ENCODE assay signal across 14 cellular contexts in the genomic region with DNA sequence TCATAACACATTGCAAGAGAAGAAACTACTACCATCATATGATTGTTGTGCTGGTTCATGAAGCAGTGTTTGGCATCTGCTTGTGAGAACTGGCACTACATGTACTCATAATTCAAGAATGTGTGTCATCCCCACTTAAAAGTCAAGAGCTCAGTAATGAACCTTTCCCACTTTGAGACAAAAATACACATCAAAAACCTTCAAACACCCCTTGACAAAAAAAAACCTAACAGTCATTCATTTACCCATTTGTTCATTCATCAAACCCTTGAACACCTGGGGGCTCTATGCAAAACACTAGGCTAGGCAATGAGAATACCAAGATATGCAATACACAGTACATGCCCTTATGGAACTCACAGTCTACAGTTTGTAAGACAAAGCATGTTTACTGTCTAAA.
DNase-seq lines count a peak whose midpoint lies in the region; ATAC-seq and TF ChIP-seq lines count a peak whose summit lies in the region.
"Had no signal": no experiment of that assay in that cellular context is flagged by ENCODE, and none has a peak within 500 bp of the region (broad histone marks: within the 10 kb centered on the region; RNA-seq: fewer than 3 reads in every experiment).

No MANE protein-coding gene starts in this region.

- H3K27ac Mint-ChIP-seq in activated naive CD4-positive, alpha-beta T cell treated with anti-CD3 and anti-CD28 coated beads, Interleukin-2, amount 10 ng/mL, durations not matched to agents 7 days and 5 days = no peak overlapping the region
- H3K27ac Mint-ChIP-seq: activated naive CD4-positive, alpha-beta T cell treated with anti-CD3 and anti-CD28 coated beads, Interleukin-2, amount 50 U/mL, for 24 hours had no signal

- no peak overlapping the region for H3K4me3 Mint-ChIP-seq in activated naive CD4-positive, alpha-beta T cell treated with anti-CD3 and anti-CD28 coated beads, Interleukin-2, amount 10 ng/mL, durations not matched to agents 7 days and 5 days
- H3K4me3 Mint-ChIP-seq: activated naive CD4-positive, alpha-beta T cell treated with anti-CD3 and anti-CD28 coated beads, Interleukin-2, amount 50 U/mL, for 24 hours had no signal

- ATAC-seq in HG02870 (IDR thresholded peaks at IDR 0.05; ENCODE audit: unreplicated experiment) = peak; percentile 58

- no peaks in the 10 kb centered on the region for H3K36me3 ChIP-seq in GM06990 (ENCODE audit: control insufficient read depth, insufficient read depth, low read length)

- in situ Hi-C loops in GM13976 (cut with MboI; ENCODE audit: low sequenced_read_pairs, unreplicated experiment) = no loop called here

- CTCF ChIA-PET in activated naive CD4-positive, alpha-beta T cell treated with anti-CD3 and anti-CD28 coated beads, Interleukin-2, amount 10 ng/mL, durations not matched to agents 7 days and 5 days (lab: Charles Lee) = no interaction called here

- no peaks in the 10 kb centered on the region for H3K27me3 ChIP-seq in GM06990 (replicated peaks; ENCODE audit: control insufficient read depth, insufficient read depth, low read length)

- H3K4me1 Mint-ChIP-seq in activated naive CD4-positive, alpha-beta T cell treated with anti-CD3 and anti-CD28 coated beads, Interleukin-2, amount 10 ng/mL, durations not matched to agents 7 days and 5 days = peaks cover 5% of the 10 kb centered on the region

- peak; percentile 13 for DNase-seq in GM06990 (ENCODE audit: extremely low read depth, insufficient read length)
- DNase-seq in GM13976 (ENCODE audit: low spot score) = peak; percentile 12
- peak; percentile 74 for DNase-seq in epithelial cell of esophagus (ENCODE audit: low read depth)
- DNase-seq in SKM-1 treated with dmso at 0.1 percent for 144 hours (lab: John Stamatoyannopoulos, UW; ENCODE audit: unreplicated experiment) = no peak
- no peak for DNase-seq in HUDEP-2 (lab: John Stamatoyannopoulos, UW; ENCODE audit: unreplicated experiment in 76 of 76)
- DNase-seq in activated naive CD4-positive, alpha-beta T cell treated with anti-CD3 and anti-CD28 coated beads, Interleukin-2, amount 10 ng/mL, durations not matched to agents 7 days and 5 days = no peak
- DNase-seq in GM19238 (ENCODE audit: insufficient read length, low spot score) = no peak
- DNase-seq: activated CD8-positive, alpha-beta memory T cell treated with anti-CD3 and anti-CD28 coated beads for 24 hours; GDM1; GOT3; RPMI8226; T1000 had no signal

- H3K4me3 ChIP-seq in GM06990 (replicated peaks; ENCODE audit: low read depth, low read length) (no peak overlapping the region), epithelial cell of esophagus (ENCODE audit: low read length) (no peak overlapping the region)

- TF ChIP-seq CTCF in GM06990 (IDR thresholded peaks at IDR 0.05; ENCODE audit: insufficient read depth, low read length, poor library complexity, severe bottlenecking) (no peak), GM13976 (IDR thresholded peaks at IDR 0.05; ENCODE audit: borderline replicate concordance, control extremely low read depth, extremely low read depth, insufficient read depth, missing control alignments) (no peak), epithelial cell of esophagus (IDR thresholded peaks at IDR 0.05; ENCODE audit: insufficient read depth, low read depth, low read length, missing control alignments) (no peak)

- H3K36me3 Mint-ChIP-seq in activated naive CD4-positive, alpha-beta T cell treated with anti-CD3 and anti-CD28 coated beads, Interleukin-2, amount 10 ng/mL, durations not matched to agents 7 days and 5 days = no peaks in the 10 kb centered on the region

- H3K27me3 Mint-ChIP-seq in activated naive CD4-positive, alpha-beta T cell treated with anti-CD3 and anti-CD28 coated beads, Interleukin-2, amount 10 ng/mL, durations not matched to agents 7 days and 5 days = no peaks in the 10 kb centered on the region
- H3K27me3 Mint-ChIP-seq: activated naive CD4-positive, alpha-beta T cell treated with anti-CD3 and anti-CD28 coated beads, Interleukin-2, amount 50 U/mL, for 24 hours had no signal

- no peaks in the 10 kb centered on the region for H3K9me3 Mint-ChIP-seq in activated naive CD4-positive, alpha-beta T cell treated with anti-CD3 and anti-CD28 coated beads, Interleukin-2, amount 10 ng/mL, durations not matched to agents 7 days and 5 days
- H3K9me3 Mint-ChIP-seq: activated naive CD4-positive, alpha-beta T cell treated with anti-CD3 and anti-CD28 coated beads, Interleukin-2, amount 50 U/mL, for 24 hours had no signal

Comparison
In these comparisons a context has a peak if more than half of its experiments do, and no peak if none do; other contexts are left out.
1. DNase-seq: peak in GM06990 (single experiment), GM13976 (single experiment) and epithelial cell of esophagus (single experiment); none in SKM-1 treated with dmso at 0.1 percent for 144 hours (single experiment), HUDEP-2 (0 of 76), activated naive CD4-positive, alpha-beta T cell treated with anti-CD3 and anti-CD28 coated beads, Interleukin-2, amount 10 ng/mL, durations not matched to agents 7 days and 5 days (single experiment) and GM19238 (single experiment).